Comparison of ENCODE assay signal across 23 cellular contexts in the genomic region with DNA sequence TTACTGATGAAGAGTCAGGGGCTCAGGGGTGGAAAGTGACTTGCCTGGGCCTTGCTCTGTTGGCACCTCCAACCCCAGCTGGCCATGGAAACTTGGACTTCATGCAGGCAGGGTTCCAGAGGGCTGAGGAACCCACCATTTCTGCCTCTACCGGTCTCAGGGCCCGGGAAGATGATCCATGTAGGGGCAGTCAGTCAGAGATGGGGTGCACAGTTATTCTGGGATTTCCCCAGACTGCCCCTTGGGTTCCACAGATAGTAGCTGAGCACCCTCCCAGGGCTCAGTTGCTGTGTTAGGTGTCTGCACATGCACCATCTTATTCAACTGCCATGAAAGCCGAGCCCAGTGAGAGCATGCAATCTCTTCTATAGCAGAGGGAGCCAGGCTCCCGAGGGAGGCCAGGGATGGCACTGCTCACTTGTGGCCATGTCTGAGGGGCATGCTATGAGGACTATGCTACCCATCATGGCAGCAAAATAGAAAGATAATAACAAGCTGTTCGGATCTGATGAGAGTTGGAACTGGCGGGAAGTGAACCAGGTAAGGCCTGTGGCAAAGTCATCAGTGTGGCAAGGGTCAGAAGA. TPM values are rescaled to one million over a fixed set of nuclear protein-coding genes. Genes with fewer than 3 reads are reported as not detected.
A peak's percentile ranks its signal among the peaks of the same experiment; 100 is the strongest.
DNase-seq lines count a peak whose midpoint lies in the region; ATAC-seq, FAIRE-seq and TF ChIP-seq lines count a peak whose summit lies in the region.
"Had no signal": no experiment of that assay in that cellular context is flagged by ENCODE, and none has a peak within 500 bp of the region (broad histone marks: within the 10 kb centered on the region; RNA-seq: fewer than 3 reads in every experiment).

No MANE protein-coding gene starts in this region.

- H3K27ac ChIP-seq in mesenchymal stem cell (ENCODE audit: low read length, poor library complexity, severe bottlenecking), result no peak overlapping the region
- peak overlapping the region; percentile 40 for H3K27ac ChIP-seq in substantia nigra (ENCODE audit: low read depth, low read length, poor library complexity, severe bottlenecking)
- H3K27ac ChIP-seq in PC-3 (ENCODE audit: low read length), result no peak overlapping the region
- H3K27ac ChIP-seq: left lung had no signal

- H2AFZ ChIP-seq in Loucy (ENCODE audit: low read length), result peak overlapping the region; percentile 15; the same call in 1 of the 2 replicates
- H2AFZ ChIP-seq in mesenchymal stem cell (ENCODE audit: low read depth, low read length), result no peak overlapping the region
- H2AFZ ChIP-seq in PC-3 (ENCODE audit: low read length), result no peak overlapping the region

- H3K23ac ChIP-seq in mesenchymal stem cell (ENCODE audit: low read length in 2 of 2), result no peak overlapping the region

- no peak overlapping the region for H4K8ac ChIP-seq in mesenchymal stem cell (ENCODE audit: low read length)

- H2BK15ac ChIP-seq in mesenchymal stem cell (ENCODE audit: low read depth, poor library complexity, severe bottlenecking), result peak overlapping the region; percentile 23

- H3K36me3 ChIP-seq in Loucy (ENCODE audit: insufficient read depth, low read length) (no peaks in the 10 kb centered on the region), bronchial epithelial cell (ENCODE audit: control insufficient read depth, insufficient read depth, low read length) (no peaks in the 10 kb centered on the region), mesenchymal stem cell (ENCODE audit: control insufficient read depth in 1 of 2, insufficient read depth in 2 of 2, low read depth in 1 of 2, low read length in 2 of 2) (no peaks in the 10 kb centered on the region), PC-3 (ENCODE audit: low read depth, low read length) (no peaks in the 10 kb centered on the region)
- H3K36me3 ChIP-seq: heart left ventricle, left lung had no signal

- H2BK120ac ChIP-seq in mesenchymal stem cell (ENCODE audit: low read depth, low read length), result no peak overlapping the region

- ATAC-seq in PC-3, result no peak
- ATAC-seq in HG03457 (IDR thresholded peaks at IDR 0.05; ENCODE audit: unreplicated experiment), result no peak

- no peaks in the 10 kb centered on the region for H4K20me1 ChIP-seq in Loucy (ENCODE audit: insufficient read depth, low read length, poor library complexity, severe bottlenecking)
- H4K20me1 ChIP-seq in PC-3 (ENCODE audit: low read length), result no peaks in the 10 kb centered on the region

- POLR2A ChIA-PET in PC-3 (lab: Charles Lee; ENCODE audit: unreplicated experiment), result no interaction called here

- H3K9ac ChIP-seq in Loucy (ENCODE audit: low read depth, low read length, poor library complexity, severe bottlenecking) (no peak overlapping the region), mesenchymal stem cell (ENCODE audit: low read length) (no peak overlapping the region), PC-3 (ENCODE audit: low read length) (no peak overlapping the region)

- TF ChIP-seq CTCF in Loucy (conservative IDR thresholded peaks at IDR 0.05; ENCODE audit: low read length) (no peak), bronchial epithelial cell (IDR thresholded peaks at IDR 0.05; ENCODE audit: insufficient read depth, low read length, severe bottlenecking) (no peak), PC-3 (conservative IDR thresholded peaks at IDR 0.05; ENCODE audit: low read depth, low read length) (no peak)

- DNase-seq in bronchial epithelial cell (ENCODE audit: low read depth) (no peak), mesenchymal stem cell (no peak), substantia nigra (lab: John Stamatoyannopoulos, UW) (no peak), PC-3 (no peak), T-helper 2 cell (no peak)
- no peak for DNase-seq in stimulated activated CD4-positive, alpha-beta T cell treated with anti-CD3 and anti-CD28 coated beads, Interleukin-15, amount 100 ng/mL, for 24 hours
- DNase-seq: activated CD4-positive, alpha-beta T cell treated with anti-CD3 and anti-CD28 coated beads for 4 hours; activated naive CD8-positive, alpha-beta T cell treated with anti-CD3 and anti-CD28 coated beads for 36 hours; EL; HFFc6; left lung; NCI-H1417 treated with DMSO at 0.1 percent for 48 hours; NCI-H510A treated with DMSO at 0.1 percent for 48 hours; nephron progenitor cell; stimulated activated CD4-positive, alpha-beta T cell treated with anti-CD3 and anti-CD28 coated beads, Interleukin-2, amount 100 ng/mL, for 48 hours; stimulated activated naive CD4-positive, alpha-beta T cell treated with Interleukin-2 at 50 U/mL for 16 hours had no signal

- H3K4me2 ChIP-seq in Loucy (ENCODE audit: low read depth, low read length, poor library complexity, severe bottlenecking), result no peak overlapping the region
- H3K4me2 ChIP-seq in mesenchymal stem cell (ENCODE audit: low read length, poor library complexity, severe bottlenecking), result no peak overlapping the region
- no peak overlapping the region for H3K4me2 ChIP-seq in PC-3 (ENCODE audit: low read length)
- H3K4me2 ChIP-seq: smooth muscle cell had no signal

- H3K4me1 ChIP-seq in Loucy (ENCODE audit: insufficient read depth, low read length, poor library complexity, severe bottlenecking), result no peaks in the 10 kb centered on the region
- H3K4me1 ChIP-seq in mesenchymal stem cell (ENCODE audit: control insufficient read depth, insufficient read depth, low read depth, low read length), result peaks cover 20% of the 10 kb centered on the region
- no peaks in the 10 kb centered on the region for H3K4me1 ChIP-seq in PC-3 (ENCODE audit: insufficient read depth, low read length)

- no peaks in the 10 kb centered on the region for H3K79me1 ChIP-seq in mesenchymal stem cell (replicated peaks; ENCODE audit: low read length, poor library complexity, severe bottlenecking)

- FAIRE-seq in bronchial epithelial cell (lab: Jason Lieb, UNC), result peak; percentile 13
- FAIRE-seq: D721Med, endometrium, RCC 7860 had no signal

- H3F3A ChIP-seq in Loucy (ENCODE audit: low read depth), result no peaks in the 10 kb centered on the region
- H3F3A ChIP-seq in PC-3 (ENCODE audit: low read length, unreplicated experiment), result no peaks in the 10 kb centered on the region

- peak overlapping the region in 1 of 2 experiments; percentile 42 for H2BK12ac ChIP-seq in mesenchymal stem cell (ENCODE audit: low read length in 2 of 2)

- H2AK5ac ChIP-seq in mesenchymal stem cell (ENCODE audit: low read length, severe bottlenecking), result peak overlapping the region; percentile 66

- no peak overlapping the region for H3K18ac ChIP-seq in mesenchymal stem cell (ENCODE audit: low read depth in 1 of 2, low read length in 2 of 2)

- no peaks in the 10 kb centered on the region for H3K9me3 ChIP-seq in Loucy (ENCODE audit: insufficient read depth, low read depth, low read length)
- H3K9me3 ChIP-seq in mesenchymal stem cell (ENCODE audit: control insufficient read depth, low read length), result no peaks in the 10 kb centered on the region
- H3K9me3 ChIP-seq in PC-3 (ENCODE audit: low read length), result no peaks in the 10 kb centered on the region
- H3K9me3 ChIP-seq: heart left ventricle, left lung had no signal

- intact Hi-C loops in PC-3 (cut with micrococcal nuclease), result no loop called here

- H3K4me3 ChIP-seq in Loucy (ENCODE audit: low read length, poor library complexity, severe bottlenecking), result no peak overlapping the region
- no peak overlapping the region for H3K4me3 ChIP-seq in bronchial epithelial cell (ENCODE audit: low read depth, low read length)
- H3K4me3 ChIP-seq in mesenchymal stem cell (ENCODE audit: insufficient read depth in 1 of 2, low read depth in 1 of 2, low read length in 2 of 2), result no peak overlapping the region
- no peak overlapping the region for H3K4me3 ChIP-seq in PC-3 (ENCODE audit: low read length)
- H3K4me3 ChIP-seq: heart left ventricle, left lung, smooth muscle cell had no signal

- no peak overlapping the region for H2BK5ac ChIP-seq in mesenchymal stem cell (ENCODE audit: low read depth, low read length, poor library complexity, severe bottlenecking)

- H3K27me3 ChIP-seq in Loucy (ENCODE audit: insufficient read depth, low read length, poor library complexity, severe bottlenecking) (no peaks in the 10 kb centered on the region), bronchial epithelial cell (ENCODE audit: control insufficient read depth, insufficient read depth, low read length) (no peaks in the 10 kb centered on the region), mesenchymal stem cell (ENCODE audit: control insufficient read depth in 1 of 2, insufficient read depth in 1 of 2, low read length in 2 of 2) (peaks cover 0 to 6% of the 10 kb centered on the region in 2 experiments), PC-3 (ENCODE audit: low read length) (no peaks in the 10 kb centered on the region)
- H3K27me3 ChIP-seq: heart left ventricle, left lung had no signal

- CTCF ChIA-PET in PC-3 (lab: Charles Lee), result no interaction called here

- BruUV-seq in PC-3 (replicated peaks; lab: Mats Ljungman, UMichigan), result no TSS peak

- H4K91ac ChIP-seq in mesenchymal stem cell (ENCODE audit: low read length), result no peak overlapping the region

- H3K14ac ChIP-seq in mesenchymal stem cell (ENCODE audit: low read length in 2 of 2), result no peak overlapping the region

- WGBS in mesenchymal stem cell, result 94% methylated on average over 6 of the region's 6 CpGs

- H3K4ac ChIP-seq in mesenchymal stem cell (ENCODE audit: low read depth in 1 of 2, low read length in 2 of 2), result no peak overlapping the region

- H3K79me2 ChIP-seq in Loucy (ENCODE audit: insufficient read depth, low read length) (no peaks in the 10 kb centered on the region), PC-3 (ENCODE audit: low read length) (no peaks in the 10 kb centered on the region)

- H3K9me2 ChIP-seq in Loucy (replicated peaks; ENCODE audit: low read depth, low read length), result no peaks in the 10 kb centered on the region
- H3K9me2 ChIP-seq in PC-3 (replicated peaks; ENCODE audit: low read length), result no peaks in the 10 kb centered on the region

RNA-seq across cellular contexts. Expression of a gene that starts 37.3 kb away (rescaled TPM):
- 51.9 and 65.9 TPM in 2 replicates for total RNA-seq in bronchial epithelial cell
- 126 TPM for polyA plus RNA-seq in mesenchymal stem cell (2013, experiment 1 of 2)
- 126 TPM for polyA plus RNA-seq in mesenchymal stem cell (2013, experiment 2 of 2)
- total RNA-seq in PC-3 (2014; rRNA removed), result 88.5 and 108 TPM in 2 replicates
